In the genomic region with DNA sequence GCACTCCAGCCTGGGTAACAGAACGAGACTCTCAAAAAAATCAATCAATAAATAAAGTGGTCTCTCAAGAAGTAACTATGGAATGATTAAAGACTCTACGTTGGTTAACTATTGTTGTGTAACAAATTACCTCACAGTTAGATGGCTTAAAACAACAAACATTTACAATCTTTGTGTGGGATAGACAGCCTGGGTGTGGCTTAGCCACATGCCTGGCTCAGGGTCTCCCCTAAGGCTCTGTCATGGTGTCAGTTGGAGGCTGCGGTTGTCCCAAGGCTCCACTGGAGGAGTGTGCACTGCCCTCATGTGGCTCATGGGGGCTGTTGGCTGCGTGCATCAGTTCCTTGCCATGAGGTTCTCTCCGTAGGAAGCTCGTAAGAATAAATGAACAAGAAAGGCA, we compare ENCODE assay signal across 1 cellular context.
A peak's percentile ranks its signal among the peaks of the same experiment; 100 is the strongest.
TF ChIP-seq lines count a peak whose summit lies in the region.

No MANE protein-coding gene starts in this region.

TF ChIP-seq in HEK293, 187 proteins besides CTCF, POLR2A, EP300 and RAD21 (continued from another document and continues in another):
- TF ChIP-seq, protein P1, sequence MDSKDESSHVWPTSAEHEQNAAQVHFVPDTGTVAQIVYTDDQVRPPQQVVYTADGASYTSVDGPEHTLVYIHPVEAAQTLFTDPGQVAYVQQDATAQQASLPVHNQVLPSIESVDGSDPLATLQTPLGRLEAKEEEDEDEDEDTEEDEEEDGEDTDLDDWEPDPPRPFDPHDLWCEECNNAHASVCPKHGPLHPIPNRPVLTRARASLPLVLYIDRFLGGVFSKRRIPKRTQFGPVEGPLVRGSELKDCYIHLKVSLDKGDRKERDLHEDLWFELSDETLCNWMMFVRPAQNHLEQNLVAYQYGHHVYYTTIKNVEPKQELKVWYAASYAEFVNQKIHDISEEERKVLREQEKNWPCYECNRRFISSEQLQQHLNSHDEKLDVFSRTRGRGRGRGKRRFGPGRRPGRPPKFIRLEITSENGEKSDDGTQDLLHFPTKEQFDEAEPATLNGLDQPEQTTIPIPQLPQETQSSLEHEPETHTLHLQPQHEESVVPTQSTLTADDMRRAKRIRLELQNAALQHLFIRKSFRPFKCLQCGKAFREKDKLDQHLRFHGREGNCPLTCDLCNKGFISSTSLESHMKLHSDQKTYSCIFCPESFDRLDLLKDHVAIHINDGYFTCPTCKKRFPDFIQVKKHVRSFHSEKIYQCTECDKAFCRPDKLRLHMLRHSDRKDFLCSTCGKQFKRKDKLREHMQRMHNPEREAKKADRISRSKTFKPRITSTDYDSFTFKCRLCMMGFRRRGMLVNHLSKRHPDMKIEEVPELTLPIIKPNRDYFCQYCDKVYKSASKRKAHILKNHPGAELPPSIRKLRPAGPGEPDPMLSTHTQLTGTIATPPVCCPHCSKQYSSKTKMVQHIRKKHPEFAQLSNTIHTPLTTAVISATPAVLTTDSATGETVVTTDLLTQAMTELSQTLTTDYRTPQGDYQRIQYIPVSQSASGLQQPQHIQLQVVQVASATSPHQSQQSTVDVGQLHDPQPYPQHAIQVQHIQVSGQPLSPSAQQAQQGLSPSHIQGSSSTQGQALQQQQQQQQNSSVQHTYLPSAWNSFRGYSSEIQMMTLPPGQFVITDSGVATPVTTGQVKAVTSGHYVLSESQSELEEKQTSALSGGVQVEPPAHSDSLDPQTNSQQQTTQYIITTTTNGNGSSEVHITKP (tag by site-specific recombination; IDR thresholded peaks at IDR 0.05), result peak; percentile 75; the same call in 1 of the 2 replicates
- TF ChIP-seq KLF1 (tag by site-specific recombination; IDR thresholded peaks at IDR 0.05), result peak; percentile 57
- 0 out of 2 replicates have a peak, but pooled peaks have one; percentile 9 for TF ChIP-seq ZNF184 (tag by site-specific recombination; IDR thresholded peaks at IDR 0.05)
- TF ChIP-seq, protein P2, sequence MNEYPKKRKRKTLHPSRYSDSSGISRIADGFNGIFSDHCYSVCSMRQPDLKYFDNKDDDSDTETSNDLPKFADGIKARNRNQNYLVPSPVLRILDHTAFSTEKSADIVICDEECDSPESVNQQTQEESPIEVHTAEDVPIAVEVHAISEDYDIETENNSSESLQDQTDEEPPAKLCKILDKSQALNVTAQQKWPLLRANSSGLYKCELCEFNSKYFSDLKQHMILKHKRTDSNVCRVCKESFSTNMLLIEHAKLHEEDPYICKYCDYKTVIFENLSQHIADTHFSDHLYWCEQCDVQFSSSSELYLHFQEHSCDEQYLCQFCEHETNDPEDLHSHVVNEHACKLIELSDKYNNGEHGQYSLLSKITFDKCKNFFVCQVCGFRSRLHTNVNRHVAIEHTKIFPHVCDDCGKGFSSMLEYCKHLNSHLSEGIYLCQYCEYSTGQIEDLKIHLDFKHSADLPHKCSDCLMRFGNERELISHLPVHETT (tag by site-specific recombination; IDR thresholded peaks at IDR 0.05), result peak; percentile 44; the same call in 1 of the 2 replicates
- TF ChIP-seq, protein P3, sequence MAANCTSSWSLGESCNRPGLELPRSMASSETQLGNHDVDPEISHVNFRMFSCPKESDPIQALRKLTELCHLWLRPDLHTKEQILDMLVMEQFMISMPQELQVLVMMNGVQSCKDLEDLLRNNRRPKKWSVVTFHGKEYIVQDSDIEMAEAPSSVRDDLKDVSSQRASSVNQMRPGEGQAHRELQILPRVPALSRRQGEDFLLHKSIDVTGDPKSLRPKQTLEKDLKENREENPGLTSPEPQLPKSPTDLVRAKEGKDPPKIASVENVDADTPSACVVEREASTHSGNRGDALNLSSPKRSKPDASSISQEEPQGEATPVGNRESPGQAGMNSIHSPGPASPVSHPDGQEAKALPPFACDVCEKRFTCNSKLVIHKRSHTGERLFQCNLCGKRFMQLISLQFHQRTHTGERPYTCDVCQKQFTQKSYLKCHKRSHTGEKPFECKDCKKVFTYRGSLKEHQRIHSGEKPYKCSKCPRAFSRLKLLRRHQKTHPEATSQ (tag by site-specific recombination; IDR thresholded peaks at IDR 0.05), result no peak
- TF ChIP-seq ZNF660 (tag by site-specific recombination; IDR thresholded peaks at IDR 0.05), result peak; percentile 74
- TF ChIP-seq, protein P4, sequence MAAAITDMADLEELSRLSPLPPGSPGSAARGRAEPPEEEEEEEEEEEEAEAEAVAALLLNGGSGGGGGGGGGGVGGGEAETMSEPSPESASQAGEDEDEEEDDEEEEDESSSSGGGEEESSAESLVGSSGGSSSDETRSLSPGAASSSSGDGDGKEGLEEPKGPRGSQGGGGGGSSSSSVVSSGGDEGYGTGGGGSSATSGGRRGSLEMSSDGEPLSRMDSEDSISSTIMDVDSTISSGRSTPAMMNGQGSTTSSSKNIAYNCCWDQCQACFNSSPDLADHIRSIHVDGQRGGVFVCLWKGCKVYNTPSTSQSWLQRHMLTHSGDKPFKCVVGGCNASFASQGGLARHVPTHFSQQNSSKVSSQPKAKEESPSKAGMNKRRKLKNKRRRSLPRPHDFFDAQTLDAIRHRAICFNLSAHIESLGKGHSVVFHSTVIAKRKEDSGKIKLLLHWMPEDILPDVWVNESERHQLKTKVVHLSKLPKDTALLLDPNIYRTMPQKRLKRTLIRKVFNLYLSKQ (tag by site-specific recombination; IDR thresholded peaks at IDR 0.05; ENCODE audit: borderline replicate concordance), result no peak
- peak; percentile 46 for TF ChIP-seq ZBTB21 (tag by site-specific recombination; IDR thresholded peaks at IDR 0.05)
- peak; percentile 48; the same call in 1 of the 2 replicates for TF ChIP-seq OVOL3 (tag by site-specific recombination; IDR thresholded peaks at IDR 0.05)
- TF ChIP-seq ZNF335 (tag by site-specific recombination; conservative IDR thresholded peaks at IDR 0.05), result peak; percentile 66
- TF ChIP-seq ZNF174 (tag by site-specific recombination; IDR thresholded peaks at IDR 0.05), result no peak
- TF ChIP-seq, protein P5, sequence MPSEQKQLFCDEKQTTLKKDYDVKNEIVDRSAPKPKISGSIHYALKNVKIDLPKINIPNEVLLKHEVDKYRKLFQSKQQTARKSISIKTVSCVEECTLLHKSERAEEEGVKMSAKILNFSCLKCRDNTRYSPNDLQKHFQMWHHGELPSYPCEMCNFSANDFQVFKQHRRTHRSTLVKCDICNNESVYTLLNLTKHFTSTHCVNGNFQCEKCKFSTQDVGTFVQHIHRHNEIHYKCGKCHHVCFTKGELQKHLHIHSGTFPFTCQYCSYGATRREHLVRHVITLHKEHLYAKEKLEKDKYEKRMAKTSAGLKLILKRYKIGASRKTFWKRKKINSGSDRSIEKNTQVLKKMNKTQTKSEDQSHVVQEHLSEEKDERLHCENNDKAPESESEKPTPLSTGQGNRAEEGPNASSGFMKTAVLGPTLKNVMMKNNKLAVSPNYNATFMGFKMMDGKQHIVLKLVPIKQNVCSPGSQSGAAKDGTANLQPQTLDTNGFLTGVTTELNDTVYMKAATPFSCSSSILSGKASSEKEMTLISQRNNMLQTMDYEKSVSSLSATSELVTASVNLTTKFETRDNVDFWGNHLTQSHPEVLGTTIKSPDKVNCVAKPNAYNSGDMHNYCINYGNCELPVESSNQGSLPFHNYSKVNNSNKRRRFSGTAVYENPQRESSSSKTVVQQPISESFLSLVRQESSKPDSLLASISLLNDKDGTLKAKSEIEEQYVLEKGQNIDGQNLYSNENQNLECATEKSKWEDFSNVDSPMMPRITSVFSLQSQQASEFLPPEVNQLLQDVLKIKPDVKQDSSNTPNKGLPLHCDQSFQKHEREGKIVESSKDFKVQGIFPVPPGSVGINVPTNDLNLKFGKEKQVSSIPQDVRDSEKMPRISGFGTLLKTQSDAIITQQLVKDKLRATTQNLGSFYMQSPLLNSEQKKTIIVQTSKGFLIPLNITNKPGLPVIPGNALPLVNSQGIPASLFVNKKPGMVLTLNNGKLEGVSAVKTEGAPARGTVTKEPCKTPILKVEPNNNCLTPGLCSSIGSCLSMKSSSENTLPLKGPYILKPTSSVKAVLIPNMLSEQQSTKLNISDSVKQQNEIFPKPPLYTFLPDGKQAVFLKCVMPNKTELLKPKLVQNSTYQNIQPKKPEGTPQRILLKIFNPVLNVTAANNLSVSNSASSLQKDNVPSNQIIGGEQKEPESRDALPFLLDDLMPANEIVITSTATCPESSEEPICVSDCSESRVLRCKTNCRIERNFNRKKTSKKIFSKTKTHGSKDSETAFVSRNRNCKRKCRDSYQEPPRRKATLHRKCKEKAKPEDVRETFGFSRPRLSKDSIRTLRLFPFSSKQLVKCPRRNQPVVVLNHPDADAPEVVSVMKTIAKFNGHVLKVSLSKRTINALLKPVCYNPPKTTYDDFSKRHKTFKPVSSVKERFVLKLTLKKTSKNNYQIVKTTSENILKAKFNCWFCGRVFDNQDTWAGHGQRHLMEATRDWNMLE (tag by site-specific recombination; conservative IDR thresholded peaks at IDR 0.05; ENCODE audit: low read depth), result no peak
- TF ChIP-seq ZNF2 (tag by site-specific recombination; IDR thresholded peaks at IDR 0.05), result 0 out of 2 replicates have a peak, but pooled peaks have one; percentile 15
- TF ChIP-seq ZNF248 (tag by site-specific recombination; IDR thresholded peaks at IDR 0.05), result no peak
- no peak for TF ChIP-seq ZNF114 (tag by site-specific recombination; IDR thresholded peaks at IDR 0.05)
- no peak for TF ChIP-seq ZNF555 (tag by site-specific recombination; conservative IDR thresholded peaks at IDR 0.05)
- TF ChIP-seq ZNF530 (tag by site-specific recombination; IDR thresholded peaks at IDR 0.05; ENCODE audit: low read depth), result no peak
- no peak for TF ChIP-seq ZNF571 (tag by site-specific recombination; IDR thresholded peaks at IDR 0.05)
- TF ChIP-seq, protein P6, sequence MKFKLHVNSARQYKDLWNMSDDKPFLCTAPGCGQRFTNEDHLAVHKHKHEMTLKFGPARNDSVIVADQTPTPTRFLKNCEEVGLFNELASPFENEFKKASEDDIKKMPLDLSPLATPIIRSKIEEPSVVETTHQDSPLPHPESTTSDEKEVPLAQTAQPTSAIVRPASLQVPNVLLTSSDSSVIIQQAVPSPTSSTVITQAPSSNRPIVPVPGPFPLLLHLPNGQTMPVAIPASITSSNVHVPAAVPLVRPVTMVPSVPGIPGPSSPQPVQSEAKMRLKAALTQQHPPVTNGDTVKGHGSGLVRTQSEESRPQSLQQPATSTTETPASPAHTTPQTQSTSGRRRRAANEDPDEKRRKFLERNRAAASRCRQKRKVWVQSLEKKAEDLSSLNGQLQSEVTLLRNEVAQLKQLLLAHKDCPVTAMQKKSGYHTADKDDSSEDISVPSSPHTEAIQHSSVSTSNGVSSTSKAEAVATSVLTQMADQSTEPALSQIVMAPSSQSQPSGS (tag by site-specific recombination; IDR thresholded peaks at IDR 0.05; ENCODE audit: low read depth), result 0 out of 2 replicates have a peak, but pooled peaks have one; percentile 23
- peak; percentile 81 for TF ChIP-seq KLF10 (tag by site-specific recombination; IDR thresholded peaks at IDR 0.05)
- TF ChIP-seq ZFP69B (tag by site-specific recombination; IDR thresholded peaks at IDR 0.05), result 0 out of 2 replicates have a peak, but pooled peaks have one; percentile 45
- TF ChIP-seq, protein P7, sequence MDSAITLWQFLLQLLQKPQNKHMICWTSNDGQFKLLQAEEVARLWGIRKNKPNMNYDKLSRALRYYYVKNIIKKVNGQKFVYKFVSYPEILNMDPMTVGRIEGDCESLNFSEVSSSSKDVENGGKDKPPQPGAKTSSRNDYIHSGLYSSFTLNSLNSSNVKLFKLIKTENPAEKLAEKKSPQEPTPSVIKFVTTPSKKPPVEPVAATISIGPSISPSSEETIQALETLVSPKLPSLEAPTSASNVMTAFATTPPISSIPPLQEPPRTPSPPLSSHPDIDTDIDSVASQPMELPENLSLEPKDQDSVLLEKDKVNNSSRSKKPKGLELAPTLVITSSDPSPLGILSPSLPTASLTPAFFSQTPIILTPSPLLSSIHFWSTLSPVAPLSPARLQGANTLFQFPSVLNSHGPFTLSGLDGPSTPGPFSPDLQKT (IDR thresholded peaks at IDR 0.05; ENCODE audit: borderline replicate concordance, low read depth, low read length), result no peak
- TF ChIP-seq, protein P8, sequence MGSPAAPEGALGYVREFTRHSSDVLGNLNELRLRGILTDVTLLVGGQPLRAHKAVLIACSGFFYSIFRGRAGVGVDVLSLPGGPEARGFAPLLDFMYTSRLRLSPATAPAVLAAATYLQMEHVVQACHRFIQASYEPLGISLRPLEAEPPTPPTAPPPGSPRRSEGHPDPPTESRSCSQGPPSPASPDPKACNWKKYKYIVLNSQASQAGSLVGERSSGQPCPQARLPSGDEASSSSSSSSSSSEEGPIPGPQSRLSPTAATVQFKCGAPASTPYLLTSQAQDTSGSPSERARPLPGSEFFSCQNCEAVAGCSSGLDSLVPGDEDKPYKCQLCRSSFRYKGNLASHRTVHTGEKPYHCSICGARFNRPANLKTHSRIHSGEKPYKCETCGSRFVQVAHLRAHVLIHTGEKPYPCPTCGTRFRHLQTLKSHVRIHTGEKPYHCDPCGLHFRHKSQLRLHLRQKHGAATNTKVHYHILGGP (tag by site-specific recombination; IDR thresholded peaks at IDR 0.05), result peak; percentile 50; the same call in 1 of the 2 replicates
- TF ChIP-seq, protein P9, sequence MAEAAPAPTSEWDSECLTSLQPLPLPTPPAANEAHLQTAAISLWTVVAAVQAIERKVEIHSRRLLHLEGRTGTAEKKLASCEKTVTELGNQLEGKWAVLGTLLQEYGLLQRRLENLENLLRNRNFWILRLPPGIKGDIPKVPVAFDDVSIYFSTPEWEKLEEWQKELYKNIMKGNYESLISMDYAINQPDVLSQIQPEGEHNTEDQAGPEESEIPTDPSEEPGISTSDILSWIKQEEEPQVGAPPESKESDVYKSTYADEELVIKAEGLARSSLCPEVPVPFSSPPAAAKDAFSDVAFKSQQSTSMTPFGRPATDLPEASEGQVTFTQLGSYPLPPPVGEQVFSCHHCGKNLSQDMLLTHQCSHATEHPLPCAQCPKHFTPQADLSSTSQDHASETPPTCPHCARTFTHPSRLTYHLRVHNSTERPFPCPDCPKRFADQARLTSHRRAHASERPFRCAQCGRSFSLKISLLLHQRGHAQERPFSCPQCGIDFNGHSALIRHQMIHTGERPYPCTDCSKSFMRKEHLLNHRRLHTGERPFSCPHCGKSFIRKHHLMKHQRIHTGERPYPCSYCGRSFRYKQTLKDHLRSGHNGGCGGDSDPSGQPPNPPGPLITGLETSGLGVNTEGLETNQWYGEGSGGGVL (tag by site-specific recombination; IDR thresholded peaks at IDR 0.05), result peak; percentile 46; the same call in 1 of the 2 replicates
- no peak for TF ChIP-seq SETDB1 (IDR thresholded peaks at IDR 0.05; ENCODE audit: insufficient read length, low read length)
- TF ChIP-seq ZNF211 (tag by site-specific recombination; IDR thresholded peaks at IDR 0.05; ENCODE audit: low read depth), result no peak
- TF ChIP-seq, protein P10, sequence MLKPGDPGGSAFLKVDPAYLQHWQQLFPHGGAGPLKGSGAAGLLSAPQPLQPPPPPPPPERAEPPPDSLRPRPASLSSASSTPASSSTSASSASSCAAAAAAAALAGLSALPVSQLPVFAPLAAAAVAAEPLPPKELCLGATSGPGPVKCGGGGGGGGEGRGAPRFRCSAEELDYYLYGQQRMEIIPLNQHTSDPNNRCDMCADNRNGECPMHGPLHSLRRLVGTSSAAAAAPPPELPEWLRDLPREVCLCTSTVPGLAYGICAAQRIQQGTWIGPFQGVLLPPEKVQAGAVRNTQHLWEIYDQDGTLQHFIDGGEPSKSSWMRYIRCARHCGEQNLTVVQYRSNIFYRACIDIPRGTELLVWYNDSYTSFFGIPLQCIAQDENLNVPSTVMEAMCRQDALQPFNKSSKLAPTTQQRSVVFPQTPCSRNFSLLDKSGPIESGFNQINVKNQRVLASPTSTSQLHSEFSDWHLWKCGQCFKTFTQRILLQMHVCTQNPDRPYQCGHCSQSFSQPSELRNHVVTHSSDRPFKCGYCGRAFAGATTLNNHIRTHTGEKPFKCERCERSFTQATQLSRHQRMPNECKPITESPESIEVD (tag by site-specific recombination; IDR thresholded peaks at IDR 0.05), result peak; percentile 72
- TF ChIP-seq ZNF791 (tag by site-specific recombination; IDR thresholded peaks at IDR 0.05), result no peak
- no peak for TF ChIP-seq BCL11B (tag by site-specific recombination; IDR thresholded peaks at IDR 0.05; ENCODE audit: low read depth)
- TF ChIP-seq EGR2 (tag by site-specific recombination; IDR thresholded peaks at IDR 0.05; ENCODE audit: low read depth), result peak; percentile 33; the same call in 1 of the 2 replicates
- TF ChIP-seq ZNF394 (tag by site-specific recombination; IDR thresholded peaks at IDR 0.05; ENCODE audit: borderline replicate concordance), result peak; percentile 29; the same call in 1 of the 2 replicates
- 0 out of 2 replicates have a peak, but pooled peaks have one; percentile 38 for TF ChIP-seq ZNF561 (tag by site-specific recombination; IDR thresholded peaks at IDR 0.05; ENCODE audit: borderline replicate concordance)
